20 cellular contexts compared by ENCODE assay signal in genomic region chr5:7422719-7423118, GRCh38. TPM values are rescaled to one million over a fixed set of nuclear protein-coding genes. Genes with fewer than 3 reads are reported as not detected.
DNase-seq lines count a peak whose midpoint lies in the region; ATAC-seq, FAIRE-seq and TF ChIP-seq lines count a peak whose summit lies in the region.
"Had no signal": no experiment of that assay in that cellular context is flagged by ENCODE, and none has a peak within 500 bp of the region (broad histone marks: within the 10 kb centered on the region; RNA-seq: fewer than 3 reads in every experiment).

No MANE protein-coding gene starts in this region.

- H3K9ac ChIP-seq in GM23248 (no peak overlapping the region), astrocyte (ENCODE audit: low read length) (no peak overlapping the region), neural progenitor cell (no peak overlapping the region)

- H3K4me3 Mint-ChIP-seq in astrocyte (ENCODE audit: unreplicated experiment) (no peak overlapping the region), neural progenitor cell (no peak overlapping the region), T-helper 17 cell (no peak overlapping the region)

- H3K27ac ChIP-seq in GM23248 (no peak overlapping the region), astrocyte (ENCODE audit: low read depth, low read length) (no peak overlapping the region), neural progenitor cell (no peak overlapping the region)
- H3K27ac ChIP-seq: 22Rv1, C4-2B, SJCRH30 had no signal

- peak; percentile 5 for DNase-seq in GM23248
- peak; percentile 54 for DNase-seq in astrocyte (ENCODE audit: low read depth)
- DNase-seq in fibroblast of the aortic adventitia (ENCODE audit: low read depth), result peak; percentile 11
- no peak for DNase-seq in neural progenitor cell (ENCODE audit: low spot score)
- no peak for DNase-seq in NCI-H510A treated with DMSO at 0.1 percent for 48 hours (lab: John Stamatoyannopoulos, UW)
- DNase-seq in putamen (ENCODE audit: low spot score), result no peak
- DNase-seq in NK-92 treated with Interleukin-12 subunit alpha and Interleukin-12 subunit beta, amount 100 ng/mL, for 24 hours (lab: John Stamatoyannopoulos, UW), result no peak
- DNase-seq in T-helper 17 cell, result no peak
- DNase-seq: AML-193, DMS79 treated with DMSO at 0.1 percent for 48 hours, KBM-7, NCI-H1105 treated with DMSO at 0.1 percent for 48 hours, NCI-H1694, NCI-H774, SJCRH30 had no signal

- H3K36me3 Mint-ChIP-seq in astrocyte (ENCODE audit: low read depth, unreplicated experiment), result no peaks in the 10 kb centered on the region
- no peaks in the 10 kb centered on the region for H3K36me3 Mint-ChIP-seq in neural progenitor cell
- no peaks in the 10 kb centered on the region for H3K36me3 Mint-ChIP-seq in T-helper 17 cell (ENCODE audit: low read depth)

- H3K4me1 ChIP-seq in GM23248 (ENCODE audit: insufficient read depth) (no peaks in the 10 kb centered on the region), astrocyte (ENCODE audit: insufficient read depth, low read length) (no peaks in the 10 kb centered on the region), neural progenitor cell (peaks cover 25% of the 10 kb centered on the region)

- 20 to 27% methylated on average over 3 of the region's 3 CpGs for WGBS in GM23248 (ENCODE audit: low coverage in 1 of 2, low lambda C conversion rate in 2 of 2, missing lambda C conversion rate in 2 of 2), 2 experiments

- H3K9me3 Mint-ChIP-seq in astrocyte (ENCODE audit: unreplicated experiment) (no peaks in the 10 kb centered on the region), neural progenitor cell (no peaks in the 10 kb centered on the region)

- no peak overlapping the region for H2AFZ ChIP-seq in GM23248
- no peak overlapping the region for H2AFZ ChIP-seq in astrocyte (ENCODE audit: low read depth, low read length)
- no peak overlapping the region for H2AFZ ChIP-seq in neural progenitor cell (replicated peaks)

- H3K27me3 ChIP-seq in GM23248 (replicated peaks; ENCODE audit: insufficient read depth), result no peaks in the 10 kb centered on the region
- H3K27me3 ChIP-seq in astrocyte (ENCODE audit: insufficient read depth, low read length), result no peaks in the 10 kb centered on the region
- H3K27me3 ChIP-seq in neural progenitor cell, result peaks cover 5% of the 10 kb centered on the region
- H3K27me3 ChIP-seq: SJCRH30 had no signal

- H3K79me2 ChIP-seq in GM23248 (ENCODE audit: insufficient read depth) (no peaks in the 10 kb centered on the region), astrocyte (ENCODE audit: insufficient read depth, low read length) (no peaks in the 10 kb centered on the region), neural progenitor cell (ENCODE audit: low read depth) (no peaks in the 10 kb centered on the region)

- ATAC-seq in T-helper 17 cell, result no peak
- ATAC-seq: HCT116, HepG2 had no signal

- no peaks in the 10 kb centered on the region for H3F3A ChIP-seq in GM23248 (ENCODE audit: insufficient read depth)
- H3F3A ChIP-seq in neural progenitor cell (ENCODE audit: low read depth), result peaks cover 19% of the 10 kb centered on the region

- H3K4me3 ChIP-seq in GM23248 (no peak overlapping the region), astrocyte (ENCODE audit: insufficient read depth, low read depth, low read length) (no peak overlapping the region), fibroblast of the aortic adventitia (ENCODE audit: low read depth, low read length) (no peak overlapping the region), neural progenitor cell (no peak overlapping the region)
- H3K4me3 ChIP-seq: SJCRH30 had no signal

- no peaks in the 10 kb centered on the region for H3K9me2 ChIP-seq in GM23248 (ENCODE audit: insufficient read depth)

- no peak overlapping the region for H3K4me2 ChIP-seq in GM23248 (ENCODE audit: unreplicated experiment)
- no peak overlapping the region for H3K4me2 ChIP-seq in astrocyte (ENCODE audit: low read length)
- peak overlapping the region; percentile 4 for H3K4me2 ChIP-seq in neural progenitor cell

- in situ Hi-C loops in GM23248 (cut with MboI), result no loop called here

- H3K36me3 ChIP-seq in GM23248 (ENCODE audit: low read depth) (no peaks in the 10 kb centered on the region), astrocyte (ENCODE audit: insufficient read depth, low read length) (no peaks in the 10 kb centered on the region), neural progenitor cell (no peaks in the 10 kb centered on the region)
- H3K36me3 ChIP-seq: SJCRH30 had no signal

- peaks cover 47% of the 10 kb centered on the region for H3K4me1 Mint-ChIP-seq in astrocyte (ENCODE audit: low read depth, unreplicated experiment)
- peaks cover 52% of the 10 kb centered on the region for H3K4me1 Mint-ChIP-seq in neural progenitor cell
- H3K4me1 Mint-ChIP-seq in T-helper 17 cell, result no peaks in the 10 kb centered on the region

- H3K27ac Mint-ChIP-seq in astrocyte (ENCODE audit: unreplicated experiment) (peak overlapping the region; percentile 43), neural progenitor cell (no peak overlapping the region), T-helper 17 cell (no peak overlapping the region)

- H4K20me1 ChIP-seq in GM23248 (ENCODE audit: insufficient read depth), result no peaks in the 10 kb centered on the region
- no peaks in the 10 kb centered on the region for H4K20me1 ChIP-seq in astrocyte (ENCODE audit: insufficient read depth, low read length)
- no peaks in the 10 kb centered on the region for H4K20me1 ChIP-seq in neural progenitor cell (ENCODE audit: low read depth)

- FAIRE-seq in astrocyte (lab: Jason Lieb, UNC), result no peak
- FAIRE-seq: HepG2 had no signal

- no peak for TF ChIP-seq CTCF in astrocyte (IDR thresholded peaks at IDR 0.05; ENCODE audit: insufficient read depth, low read depth, low read length)
- TF ChIP-seq CTCF in fibroblast of the aortic adventitia (IDR thresholded peaks at IDR 0.05; ENCODE audit: insufficient read depth, low read length), result no peak
- TF ChIP-seq CTCF in neural progenitor cell (IDR thresholded peaks at IDR 0.05), result no peak

- H3K9me3 ChIP-seq in GM23248 (ENCODE audit: low read depth), result no peaks in the 10 kb centered on the region
- H3K9me3 ChIP-seq in astrocyte (ENCODE audit: insufficient read depth, low read depth, low read length), result peaks cover 3% of the 10 kb centered on the region
- H3K9me3 ChIP-seq in neural progenitor cell (ENCODE audit: low read depth), result no peaks in the 10 kb centered on the region
- no peaks in the 10 kb centered on the region for H3K9me3 ChIP-seq in T-helper 17 cell (ENCODE audit: control insufficient read depth, low read length, poor library complexity, severe bottlenecking)
- H3K9me3 ChIP-seq: SJCRH30 had no signal

- H3K27me3 Mint-ChIP-seq in astrocyte (ENCODE audit: low read depth, unreplicated experiment) (no peaks in the 10 kb centered on the region), neural progenitor cell (ENCODE audit: insufficient read depth, low read depth) (no peaks in the 10 kb centered on the region), T-helper 17 cell (peaks cover 30% of the 10 kb centered on the region)

RNA-seq across cellular contexts. Expression of gene ADCY2, which starts 26.8 kb away (rescaled TPM):
- not detected in 2 replicates for total RNA-seq in GM23248 (2014; rRNA removed; shearing (Covaris generic))
- 0.11 TPM in 1 of 2 replicates, not detected in the other for polyA plus RNA-seq in GM23248 (2016; fragmentation: Nextera tagmentation; extraction: Ambion mirVana)
- total RNA-seq in astrocyte, result 3.7 and 5.7 TPM in 2 replicates
- under 0.01 and 0.09 TPM in 2 replicates for total RNA-seq in fibroblast of the aortic adventitia (ENCODE audit: low replicate concordance)
- total RNA-seq in neural progenitor cell (ENCODE audit: low replicate concordance), result 0.59 and 1.2 TPM in 2 replicates
- total RNA-seq in T-helper 17 cell, result not detected
- total RNA-seq: HepG2, NCI-H460 had no signal
- polyA plus RNA-seq: HepG2 had no signal

Comparison
In these comparisons a context has a peak if more than half of its experiments do, and no peak if none do; other contexts are left out.
1. DNase-seq: peak in GM23248 (single experiment), astrocyte (single experiment) and fibroblast of the aortic adventitia (single experiment); none in neural progenitor cell (single experiment), NCI-H510A treated with DMSO at 0.1 percent for 48 hours (single experiment), putamen (single experiment), NK-92 treated with Interleukin-12 subunit alpha and Interleukin-12 subunit beta, amount 100 ng/mL, for 24 hours (single experiment) and T-helper 17 cell (0 of 3).